ENCODE assay signal across 37 cellular contexts in genomic region chr21:25788677-25789076, GRCh38.
"Had no signal": no experiment of that assay in that cellular context is flagged by ENCODE, and none has a peak within 500 bp of the region (broad histone marks: within the 10 kb centered on the region; RNA-seq: fewer than 3 reads in every experiment).

No MANE protein-coding gene starts in this region.

- ATAC-seq: activated naive CD4-positive, alpha-beta T cell treated with anti-CD3 and anti-CD28 coated beads, Interleukin-2, amount 50 U/mL, for 72 hours; activated T-cell treated with anti-CD3 and anti-CD28 coated beads, Interleukin-2, amount 50 U/mL, for 72 hours; body of pancreas; PC-3 had no signal

- H3K4me3 ChIP-seq: adrenal gland, body of pancreas, breast epithelium, Peyer's patch, SJSA1 had no signal

- H3K9me3 ChIP-seq: adrenal gland, body of pancreas, breast epithelium, Peyer's patch, SJSA1 had no signal

- H3K27ac ChIP-seq: adrenal gland, body of pancreas, breast epithelium, Peyer's patch, SJSA1, WERI-Rb-1 had no signal

- H3K4me1 ChIP-seq: body of pancreas, breast epithelium, Peyer's patch had no signal

- H3K36me3 ChIP-seq: adrenal gland, breast epithelium, Peyer's patch, SJSA1, WERI-Rb-1 had no signal

- DNase-seq: activated CD4-positive, alpha-beta memory T cell treated with anti-CD3 and anti-CD28 coated beads, Interleukin-2, amount 10 ng/mL, durations not matched to agents 7 days and 5 days; activated CD4-positive, alpha-beta T cell treated with anti-CD3 and anti-CD28 coated beads for 1 hour; activated CD4-positive, alpha-beta T cell treated with anti-CD3 and anti-CD28 coated beads for 48 hours; activated CD4-positive, CD25-positive, alpha-beta regulatory T cell; activated gamma-delta T cell treated with Interleukin-2 at 50 U/mL for 16 hours; activated naive CD4-positive, alpha-beta T cell treated with anti-CD3 and anti-CD28 coated beads for 36 hours; activated T-cell treated with anti-CD3 and anti-CD28 coated beads, Interleukin-2, amount 50 U/mL, for 1 hour; activated T-cell treated with anti-CD3 and anti-CD28 coated beads, Interleukin-2, amount 50 U/mL, for 72 hours; adrenal gland; body of pancreas; cerebellar nuclear complex; Kasumi-1; KG1; MM.1S; MV-4-11; NCI-H1092; NCI-H1436 treated with DMSO at 0.1 percent for 48 hours; NCI-H187 treated with DMSO at 0.1 percent for 48 hours; NCI-H2081; NCI-H2171 treated with DMSO at 0.1 percent for 48 hours; NCI-H2227 treated with DMSO at 0.1 percent for 48 hours; NCI-H446; NCI-H510A treated with DMSO at 0.1 percent for 48 hours; NK-92 treated with Interleukin-12 subunit alpha and Interleukin-12 subunit beta, amount 100 ng/mL, for 24 hours; PC-3; Peyer's patch; RPMI8226; SHP77 treated with DMSO at 0.1 percent for 48 hours; SW 1271; T-helper 1 cell; T-helper 2 cell; T-helper 9 cell; WERI-Rb-1 had no signal

- FAIRE-seq: astrocyte had no signal

- H3K27me3 ChIP-seq: adrenal gland, body of pancreas, breast epithelium, Peyer's patch, SJSA1 had no signal
